In genomic region chr17:80130992-80131391, GRCh38 we compare ENCODE assay signal across 1 cellular context.
A peak's percentile ranks its signal among the peaks of the same experiment; 100 is the strongest.
TF ChIP-seq lines count a peak whose summit lies in the region.

No MANE protein-coding gene starts in this region.

TF ChIP-seq in HepG2, 621 proteins besides CTCF, POLR2A, EP300 and RAD21:
- TF ChIP-seq SOX13 (IDR thresholded peaks at IDR 0.05) (no peak), SOX13 (CRISPR knock-in tag; conservative IDR thresholded peaks at IDR 0.05 in 1 of 2, IDR thresholded peaks at IDR 0.05 in 1 of 2) (peak in 1 of 2 experiments; percentile 55; a peak in 1 of 4 replicates), NR2F1 (CRISPR knock-in tag; IDR thresholded peaks at IDR 0.05) (0 out of 4 replicates have a peak, but pooled peaks of 1 of the 2 experiments have one; percentile 22), NR2F6 (IDR thresholded peaks at IDR 0.05) (0 out of 2 replicates have a peak, but pooled peaks have one; percentile 15), NR2F6 (CRISPR knock-in tag; IDR thresholded peaks at IDR 0.05) (peak; percentile 27; the same call in 1 of the 2 replicates), FOXO1 (CRISPR knock-in tag; IDR thresholded peaks at IDR 0.05) (no peak), ZBTB34 (CRISPR knock-in tag; IDR thresholded peaks at IDR 0.05) (peak; percentile 96), SOX6 (IDR thresholded peaks at IDR 0.05) (no peak), SOX6 (CRISPR knock-in tag; IDR thresholded peaks at IDR 0.05) (peak; percentile 46; the same call in 1 of the 2 replicates), SMYD3 (CRISPR knock-in tag; IDR thresholded peaks at IDR 0.05) (0 out of 2 replicates have a peak, but pooled peaks have one; percentile 32), ZNF362 (CRISPR knock-in tag; IDR thresholded peaks at IDR 0.05; ENCODE audit: borderline replicate concordance) (peak; percentile 69; the same call in 1 of the 2 replicates), SOX5 (CRISPR knock-in tag; IDR thresholded peaks at IDR 0.05; ENCODE audit: borderline replicate concordance) (0 out of 2 replicates have a peak, but pooled peaks have one; percentile 22), ZNF570 (CRISPR knock-in tag; IDR thresholded peaks at IDR 0.05; ENCODE audit: borderline replicate concordance) (no peak), ZBTB1 (CRISPR knock-in tag; IDR thresholded peaks at IDR 0.05; ENCODE audit: borderline replicate concordance) (no peak), ZNF280D (CRISPR knock-in tag; IDR thresholded peaks at IDR 0.05) (no peak), CBX1 (IDR thresholded peaks at IDR 0.05; ENCODE audit: low read depth) (no peak), ZBTB37 (CRISPR knock-in tag; IDR thresholded peaks at IDR 0.05) (peak; percentile 92), SALL1 (CRISPR knock-in tag; IDR thresholded peaks at IDR 0.05) (0 out of 2 replicates have a peak, but pooled peaks have one; percentile 25), ZNF674 (CRISPR knock-in tag; IDR thresholded peaks at IDR 0.05; ENCODE audit: low read depth) (no peak), ARID3A (IDR thresholded peaks at IDR 0.05; ENCODE audit: low read depth, low read length) (peak; percentile 55; the same call in 1 of the 2 replicates), GLMP (CRISPR knock-in tag; IDR thresholded peaks at IDR 0.05; ENCODE audit: borderline replicate concordance) (no peak), HNF4A (CRISPR knock-in tag; IDR thresholded peaks at IDR 0.05) (peak; percentile 28; the same call in 1 of the 2 replicates), TCF7 (IDR thresholded peaks at IDR 0.05; ENCODE audit: low read depth) (0 out of 2 replicates have a peak, but pooled peaks have one; percentile 21)
